8 cellular contexts compared by ENCODE assay signal in genomic region chr7:111029574-111030357, GRCh38.
DNase-seq lines count a peak whose midpoint lies in the region; ATAC-seq, FAIRE-seq and TF ChIP-seq lines count a peak whose summit lies in the region.

No MANE protein-coding gene starts in this region.

- intact Hi-C loops in natural killer cell (cut with micrococcal nuclease) = no loop called here

- FAIRE-seq in H54 (lab: Jason Lieb, UNC) = no peak

- peaks cover 13 to 40% of the 10 kb centered on the region in 2 donors for H3K4me1 Mint-ChIP-seq in natural killer cell treated with Interleukin-12 subunit alpha and Interleukin-12 subunit beta and Interleukin-15 and Interleukin-18, amount 100 ng/mL, for 72 hours (ENCODE audit: low read depth in 2 of 2)
- no peaks in the 10 kb centered on the region for H3K4me1 Mint-ChIP-seq in natural killer cell

- TF ChIP-seq POLR2A in H54 (IDR thresholded peaks at IDR 0.05; ENCODE audit: low read depth, low read length) = no peak

- H3K27me3 Mint-ChIP-seq in natural killer cell treated with Interleukin-12 subunit alpha and Interleukin-12 subunit beta and Interleukin-15 and Interleukin-18, amount 100 ng/mL, for 72 hours = no peaks in the 10 kb centered on the region
- H3K27me3 Mint-ChIP-seq in natural killer cell (ENCODE audit: low read depth in 2 of 2) = no peaks in the 10 kb centered on the region

- H3K27ac Mint-ChIP-seq in natural killer cell treated with Interleukin-12 subunit alpha and Interleukin-12 subunit beta and Interleukin-15 and Interleukin-18, amount 100 ng/mL, for 72 hours = peak overlapping the region; percentile 53 to 85
- no peak overlapping the region for H3K27ac Mint-ChIP-seq in natural killer cell

- peak in 1 of 2 donors; percentile 57 for ATAC-seq in natural killer cell treated with Interleukin-12 subunit alpha and Interleukin-12 subunit beta and Interleukin-15 and Interleukin-18, amount 100 ng/mL, for 72 hours
- no peak for ATAC-seq in natural killer cell
- peak; percentile 50 for ATAC-seq in HG03457 (IDR thresholded peaks at IDR 0.05; ENCODE audit: unreplicated experiment)

- TF ChIP-seq CTCF in natural killer cell (IDR thresholded peaks at IDR 0.05) = no peak

- H3K4me3 Mint-ChIP-seq in natural killer cell treated with Interleukin-12 subunit alpha and Interleukin-12 subunit beta and Interleukin-15 and Interleukin-18, amount 100 ng/mL, for 72 hours = peak overlapping the region; percentile 58
- H3K4me3 Mint-ChIP-seq in natural killer cell = no peak overlapping the region

- H3K36me3 Mint-ChIP-seq in natural killer cell treated with Interleukin-12 subunit alpha and Interleukin-12 subunit beta and Interleukin-15 and Interleukin-18, amount 100 ng/mL, for 72 hours = peaks cover 9% of the 10 kb centered on the region
- H3K36me3 Mint-ChIP-seq in natural killer cell = no peaks in the 10 kb centered on the region

- no peak for DNase-seq in natural killer cell treated with Interleukin-12 subunit alpha and Interleukin-12 subunit beta and Interleukin-15 and Interleukin-18, amount 100 ng/mL, for 72 hours (ENCODE audit: low spot score)
- no peak for DNase-seq in natural killer cell
- peak; percentile 36 for DNase-seq in activated T-cell treated with anti-CD3 and anti-CD28 coated beads for 4 hours
- peak; percentile 79 for DNase-seq in medulla oblongata (ENCODE audit: extremely low spot score)
- DNase-seq in HUDEP-2 (lab: John Stamatoyannopoulos, UW; ENCODE audit: unreplicated experiment in 76 of 76) = no peak
- no peak for DNase-seq in H54 (ENCODE audit: insufficient read length, low spot score)
- no peak for DNase-seq in GM19238 (ENCODE audit: insufficient read length, low spot score)

- no peaks in the 10 kb centered on the region for H3K9me3 Mint-ChIP-seq in natural killer cell treated with Interleukin-12 subunit alpha and Interleukin-12 subunit beta and Interleukin-15 and Interleukin-18, amount 100 ng/mL, for 72 hours
- H3K9me3 Mint-ChIP-seq in natural killer cell = no peaks in the 10 kb centered on the region

Comparison
In these comparisons a context has a peak if more than half of its experiments do, and no peak if none do; other contexts are left out.
1. H3K27ac Mint-ChIP-seq: peak in natural killer cell treated with Interleukin-12 subunit alpha and Interleukin-12 subunit beta and Interleukin-15 and Interleukin-18, amount 100 ng/mL, for 72 hours (2 of 2); none in natural killer cell (0 of 2).
2. DNase-seq: peak in activated T-cell treated with anti-CD3 and anti-CD28 coated beads for 4 hours (single experiment) and medulla oblongata (single experiment); none in natural killer cell treated with Interleukin-12 subunit alpha and Interleukin-12 subunit beta and Interleukin-15 and Interleukin-18, amount 100 ng/mL, for 72 hours (single experiment), natural killer cell (single experiment), HUDEP-2 (0 of 76), H54 (single experiment) and GM19238 (single experiment).